In genomic region chr5:51997500-51997899, GRCh38 we compare ENCODE assay signal across 1 cellular context.
TF ChIP-seq lines count a peak whose summit lies in the region.

No MANE protein-coding gene starts in this region.

TF ChIP-seq in WTC11, 78 proteins besides CTCF, POLR2A, EP300 and RAD21 (continued from another document):
- no peak for TF ChIP-seq PRDM15 (CRISPR knock-in tag; IDR thresholded peaks at IDR 0.05)
- TF ChIP-seq ATF1 (CRISPR knock-in tag; IDR thresholded peaks at IDR 0.05): no peak
- no peak for TF ChIP-seq KAT7 (CRISPR knock-in tag; IDR thresholded peaks at IDR 0.05; ENCODE audit: borderline replicate concordance)
- TF ChIP-seq ESRRA (CRISPR knock-in tag; IDR thresholded peaks at IDR 0.05; ENCODE audit: borderline replicate concordance): no peak
- TF ChIP-seq ZNF232 (CRISPR knock-in tag; IDR thresholded peaks at IDR 0.05): no peak
TF ChIP-seq in WTC11: peak in this region for 1.
